17 cellular contexts compared by ENCODE assay signal in genomic region chr11:60867871-60868681, GRCh38. TPM values are rescaled to one million over a fixed set of nuclear protein-coding genes. Genes with fewer than 3 reads are reported as not detected.
"Had no signal": no experiment of that assay in that cellular context is flagged by ENCODE, and none has a peak within 500 bp of the region (broad histone marks: within the 10 kb centered on the region; RNA-seq: fewer than 3 reads in every experiment).

No MANE protein-coding gene starts in this region.

- DNase-seq: activated CD4-positive, alpha-beta T cell treated with anti-CD3 and anti-CD28 coated beads, Interleukin-2, amount 50 U/mL, for 4 hours; activated gamma-delta T cell; activated T-cell treated with anti-CD3 and anti-CD28 coated beads for 4 hours; anterior cingulate cortex; dorsolateral prefrontal cortex; immature natural killer cell; mammary epithelial cell; occipital lobe; stimulated activated CD4-positive, alpha-beta T cell treated with anti-CD3 and anti-CD28 coated beads, Interleukin-2, amount 100 ng/mL, for 48 hours; stimulated activated naive CD4-positive, alpha-beta T cell treated with Interleukin-2 at 50 U/mL for 16 hours had no signal

- H3K4me3 ChIP-seq: dorsolateral prefrontal cortex had no signal

- H3K27me3 ChIP-seq: dorsolateral prefrontal cortex had no signal

- H3K27ac Mint-ChIP-seq: activated naive CD8-positive, alpha-beta T cell; immature natural killer cell; natural killer cell treated with Interleukin-12 subunit alpha and Interleukin-12 subunit beta and Interleukin-15 and Interleukin-18, amount 100 ng/mL, for 72 hours had no signal

- H3K36me3 Mint-ChIP-seq: activated naive CD8-positive, alpha-beta T cell; immature natural killer cell; natural killer cell treated with Interleukin-12 subunit alpha and Interleukin-12 subunit beta and Interleukin-15 and Interleukin-18, amount 100 ng/mL, for 72 hours had no signal

- H3K4me3 Mint-ChIP-seq: activated naive CD8-positive, alpha-beta T cell; immature natural killer cell; natural killer cell treated with Interleukin-12 subunit alpha and Interleukin-12 subunit beta and Interleukin-15 and Interleukin-18, amount 100 ng/mL, for 72 hours had no signal

- H3K27ac ChIP-seq: dorsolateral prefrontal cortex had no signal

- H3K9me3 Mint-ChIP-seq: immature natural killer cell; natural killer cell treated with Interleukin-12 subunit alpha and Interleukin-12 subunit beta and Interleukin-15 and Interleukin-18, amount 100 ng/mL, for 72 hours had no signal

- H3K27me3 Mint-ChIP-seq: activated naive CD8-positive, alpha-beta T cell; natural killer cell treated with Interleukin-12 subunit alpha and Interleukin-12 subunit beta and Interleukin-15 and Interleukin-18, amount 100 ng/mL, for 72 hours had no signal

RNA-seq across cellular contexts. Expression of gene ZP1, which starts 0.7 kb away (rescaled TPM):
- total RNA-seq: cerebellum; esophagus mucosa; glomerular endothelial cell; mammary epithelial cell; natural killer cell treated with Interleukin-12 subunit alpha and Interleukin-12 subunit beta and Interleukin-15 and Interleukin-18, amount 100 ng/mL, for 72 hours; occipital lobe; pulmonary artery endothelial cell; ureter had no signal
- polyA plus RNA-seq: immature natural killer cell, mammary epithelial cell had no signal

RNA-seq across cellular contexts. Expression of gene PTGDR2, which starts 12.3 kb away (rescaled TPM):
- total RNA-seq: glomerular endothelial cell, mammary epithelial cell had no signal
